23 cellular contexts compared by ENCODE assay signal in the genomic region with DNA sequence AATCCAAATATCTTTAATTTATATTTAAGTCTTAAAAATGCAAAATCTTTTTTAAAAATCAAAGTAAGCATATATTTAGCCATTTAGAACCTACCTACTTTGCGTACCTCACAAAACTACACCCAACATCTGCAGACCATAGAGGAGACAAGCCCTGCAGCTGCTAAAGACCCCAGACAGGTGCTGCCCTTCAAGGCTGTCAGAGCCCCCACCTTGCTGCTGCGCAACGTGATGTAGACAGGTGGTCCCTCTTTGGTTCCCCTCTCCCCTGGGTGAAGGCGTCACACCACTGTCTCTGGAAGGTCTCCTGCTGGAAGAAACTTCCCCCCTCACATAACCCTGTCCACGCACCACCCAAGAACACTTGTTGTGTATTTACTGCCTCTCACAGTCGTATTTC.
"Had no signal": no experiment of that assay in that cellular context is flagged by ENCODE, and none has a peak within 500 bp of the region (broad histone marks: within the 10 kb centered on the region; RNA-seq: fewer than 3 reads in every experiment).

No MANE protein-coding gene starts in this region.

- H3K27me3 ChIP-seq: neutrophil, pancreas, right atrium auricular region, sigmoid colon, tibial nerve, upper lobe of left lung had no signal

- H3K27ac ChIP-seq: gastroesophageal sphincter, heart right ventricle, lower lobe of right lung, neutrophil, pancreas, right atrium auricular region, sigmoid colon, thoracic aorta, tibial nerve, upper lobe of left lung had no signal

- ATAC-seq: esophagus mucosa; gastroesophageal sphincter; heart right ventricle; left ventricle myocardium superior; lower lobe of right lung; mucosa of descending colon; natural killer cell treated with Interleukin-12 subunit alpha and Interleukin-12 subunit beta and Interleukin-15 and Interleukin-18, amount 100 ng/mL, for 72 hours; pancreas; stimulated activated memory B cell treated with anti-CD40 and anti-IgM and Interleukin-4, amounts not matched to agents 10 μg/mL and 1 μg/mL and 100 μg/mL, for 72 hours; stimulated activated naive CD8-positive, alpha-beta T cell treated with anti-CD3 and anti-CD28 coated beads, Interleukin-15, Interleukin-2, amounts not matched to agents 100 U/mL and 50 U/mL, for 24 hours had no signal

- H3K9me3 ChIP-seq: gastroesophageal sphincter, heart right ventricle, lower lobe of right lung, mucosa of descending colon, neutrophil, pancreas, right atrium auricular region, sigmoid colon, thoracic aorta, tibial nerve, upper lobe of left lung had no signal

- H3K4me3 ChIP-seq: gastroesophageal sphincter, heart right ventricle, lower lobe of right lung, mucosa of descending colon, pancreas, right atrium auricular region, sigmoid colon, thoracic aorta, tibial nerve, upper lobe of left lung had no signal

- H3K4me1 ChIP-seq: gastroesophageal sphincter, heart right ventricle, lower lobe of right lung, pancreas, right atrium auricular region, sigmoid colon, tibial nerve, upper lobe of left lung had no signal

- H3K36me3 ChIP-seq: gastroesophageal sphincter, heart right ventricle, lower lobe of right lung, neutrophil, pancreas, right atrium auricular region, sigmoid colon, thoracic aorta, tibial nerve, upper lobe of left lung had no signal

- DNase-seq: cerebellar nuclear complex; cortex of kidney; glutamatergic neuron; heart right ventricle; hippocampal formation; kidney glomerular epithelial cell; left ventricle myocardium superior; lower lobe of right lung; mucosa of descending colon; naive B cell; pancreas; sigmoid colon; stimulated activated CD4-positive, alpha-beta T cell treated with anti-CD3 and anti-CD28 coated beads, Interleukin-4, amount 100 ng/mL, for 4 hours; stimulated activated naive CD8-positive, alpha-beta T cell treated with anti-CD3 and anti-CD28 coated beads, Interleukin-15, Interleukin-2, amounts not matched to agents 100 U/mL and 50 U/mL, for 24 hours; upper lobe of left lung had no signal
